Comparison of ENCODE assay signal across 25 cellular contexts in the genomic region with DNA sequence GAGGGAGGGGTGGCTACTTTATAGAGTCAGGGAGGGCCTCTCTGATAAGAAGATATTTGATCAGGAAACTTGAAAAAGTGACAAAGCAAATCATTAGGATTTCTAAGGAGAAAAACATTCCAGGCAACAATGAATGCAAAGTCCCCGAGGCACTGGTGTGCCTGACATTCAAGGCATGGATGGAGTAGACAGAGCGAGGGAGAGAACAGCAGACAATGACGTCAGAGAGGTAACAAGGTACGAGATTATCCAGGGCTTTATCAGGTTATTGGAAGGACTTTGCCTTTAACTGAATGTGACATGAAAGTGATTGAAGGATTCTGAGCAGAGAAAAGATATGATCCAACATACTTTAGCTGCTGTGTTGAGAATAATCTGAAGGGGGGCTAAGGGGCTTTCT.
A peak's percentile ranks its signal among the peaks of the same experiment; 100 is the strongest.
DNase-seq lines count a peak whose midpoint lies in the region; ATAC-seq, FAIRE-seq and TF ChIP-seq lines count a peak whose summit lies in the region.
"Had no signal": no experiment of that assay in that cellular context is flagged by ENCODE, and none has a peak within 500 bp of the region (broad histone marks: within the 10 kb centered on the region; RNA-seq: fewer than 3 reads in every experiment).

No MANE protein-coding gene starts in this region.

- POLR2A ChIA-PET in HepG2 (lab: Yijun Ruan, JAX), result no interaction called here
- POLR2A ChIA-PET in K562 (lab: Yijun Ruan, JAX), result no interaction called here
- POLR2A ChIA-PET in CD8-positive, alpha-beta memory T cell (lab: Charles Lee), result no interaction called here

- H3K36me3 ChIP-seq in HepG2 (replicated peaks in 1 of 2; ENCODE audit: control insufficient read depth in 1 of 2, insufficient read depth in 2 of 2, low read length in 2 of 2) (no peaks in the 10 kb centered on the region), right lobe of liver (peaks cover 0 to 42% (median 17%) of the 10 kb centered on the region in 4 donors), K562 (ENCODE audit: control insufficient read depth, insufficient read depth, low read length) (no peaks in the 10 kb centered on the region), trophoblast cell (ENCODE audit: control insufficient read depth in 1 of 2, insufficient read depth in 2 of 2, low read length in 2 of 2) (no peaks in the 10 kb centered on the region)
- peaks cover 12% of the 10 kb centered on the region for H3K36me3 ChIP-seq in CD8-positive, alpha-beta memory T cell (ENCODE audit: insufficient read depth, low read length)

- H2BK5ac ChIP-seq in trophoblast cell (ENCODE audit: low read depth, low read length, poor library complexity), result no peak overlapping the region

- H4K91ac ChIP-seq in trophoblast cell (ENCODE audit: low read depth, low read length), result no peak overlapping the region

- ATAC-seq in HepG2 (no peak), right lobe of liver (no peak), K562 (no peak)
- ATAC-seq: HCT116 had no signal

- no peak overlapping the region for H2BK120ac ChIP-seq in trophoblast cell (ENCODE audit: insufficient read depth, low read length, poor library complexity)

- in situ Hi-C loops in HepG2 (cut with HindIII; ENCODE audit: extremely low pct_ligation_motif_present, low pct_unique_long_range_greater_than_20kb), result no loop called here
- in situ Hi-C loops in K562 (cut with MboI), result no loop called here

- intact Hi-C loops in HepG2 (cut with micrococcal nuclease; ENCODE audit: unreplicated experiment) (no loop called here), right lobe of liver (cut with DNase I) (no loop called here), K562 (cut with micrococcal nuclease) (no loop called here)

- TF ChIP-seq RAD21 in HepG2 (CRISPR knock-in tag; IDR thresholded peaks at IDR 0.05) (no peak), K562 (CRISPR knock-in tag; conservative IDR thresholded peaks at IDR 0.05 in 1 of 2, IDR thresholded peaks at IDR 0.05 in 1 of 2) (no peak)

- no peak overlapping the region for H2BK12ac ChIP-seq in trophoblast cell (ENCODE audit: low read length)

- peaks cover 0 to 52% (median 23%) of the 10 kb centered on the region in 3 donors for H3K36me3 Mint-ChIP-seq in CD8-positive, alpha-beta memory T cell

- H3K27me3 ChIP-seq in HepG2 (ENCODE audit: control insufficient read depth in 1 of 2, insufficient read depth in 2 of 2, low read length in 2 of 2) (no peaks in the 10 kb centered on the region), right lobe of liver (no peaks in the 10 kb centered on the region), K562 (ENCODE audit: control insufficient read depth in 2 of 2, insufficient read depth in 2 of 2, low read length in 2 of 2) (peaks cover 0 to 6% of the 10 kb centered on the region in 2 experiments; a peak in 2 of 5 replicates), trophoblast cell (ENCODE audit: insufficient read depth, low read length) (no peaks in the 10 kb centered on the region)
- no peaks in the 10 kb centered on the region for H3K27me3 ChIP-seq in CD8-positive, alpha-beta memory T cell (ENCODE audit: insufficient read depth, low read length, poor library complexity, severe bottlenecking)
- H3K27me3 ChIP-seq: BLaER1 had no signal

- H3K27ac Mint-ChIP-seq in CD8-positive, alpha-beta memory T cell, result no peak overlapping the region
- H3K27ac Mint-ChIP-seq: CD14-positive monocyte; CD4-positive, alpha-beta memory T cell; HFFc6; IgD-negative memory B cell had no signal

- H3K79me1 ChIP-seq in trophoblast cell (ENCODE audit: low read length), result no peaks in the 10 kb centered on the region

- H3K27me3 Mint-ChIP-seq in CD8-positive, alpha-beta memory T cell, result no peaks in the 10 kb centered on the region
- H3K27me3 Mint-ChIP-seq: CD4-positive, alpha-beta memory T cell; IgD-negative memory B cell had no signal

- no peak overlapping the region for H3K18ac ChIP-seq in trophoblast cell (ENCODE audit: low read length)

- no peak overlapping the region for H3K4me3 ChIP-seq in HepG2 (replicated peaks in 1 of 3; ENCODE audit: insufficient read depth in 1 of 3, low read depth in 2 of 3, low read length in 3 of 3)
- H3K4me3 ChIP-seq in right lobe of liver, result no peak overlapping the region
- H3K4me3 ChIP-seq in K562, result no peak overlapping the region
- no peak overlapping the region for H3K4me3 ChIP-seq in trophoblast cell (ENCODE audit: low read depth, low read length)
- H3K4me3 ChIP-seq in CD8-positive, alpha-beta memory T cell (ENCODE audit: low read length), result no peak overlapping the region
- H3K4me3 ChIP-seq: BLaER1, GM23248 had no signal

- peaks cover 0 to 2% (median 0%) of the 10 kb centered on the region in 3 donors for H3K4me1 Mint-ChIP-seq in CD8-positive, alpha-beta memory T cell
- H3K4me1 Mint-ChIP-seq: CD14-positive monocyte; CD4-positive, alpha-beta memory T cell; IgD-negative memory B cell had no signal

- H3K9me3 Mint-ChIP-seq in CD8-positive, alpha-beta memory T cell, result no peaks in the 10 kb centered on the region
- H3K9me3 Mint-ChIP-seq: CD14-positive monocyte; CD4-positive, alpha-beta memory T cell; HFFc6; IgD-negative memory B cell had no signal

- H3K4me1 ChIP-seq in HepG2 (ENCODE audit: insufficient read depth, low read length), result no peaks in the 10 kb centered on the region
- H3K4me1 ChIP-seq in right lobe of liver, result no peaks in the 10 kb centered on the region
- H3K4me1 ChIP-seq in K562 (replicated peaks in 1 of 2; ENCODE audit: control insufficient read depth in 2 of 2, insufficient read depth in 2 of 2, low read length in 2 of 2), result no peaks in the 10 kb centered on the region
- peaks cover 7 to 13% of the 10 kb centered on the region in 2 experiments for H3K4me1 ChIP-seq in trophoblast cell (ENCODE audit: control insufficient read depth in 1 of 2, insufficient read depth in 2 of 2, low read length in 2 of 2)
- no peaks in the 10 kb centered on the region for H3K4me1 ChIP-seq in CD8-positive, alpha-beta memory T cell (ENCODE audit: insufficient read depth, low read length)
- H3K4me1 ChIP-seq: BLaER1 had no signal

- H3K9me3 ChIP-seq in HepG2 (ENCODE audit: low read length) (no peaks in the 10 kb centered on the region), right lobe of liver (no peaks in the 10 kb centered on the region), K562 (replicated peaks; ENCODE audit: control insufficient read depth, insufficient read depth, low read depth, low read length) (no peaks in the 10 kb centered on the region), trophoblast cell (ENCODE audit: insufficient read depth, low read depth, low read length) (no peaks in the 10 kb centered on the region)
- no peaks in the 10 kb centered on the region for H3K9me3 ChIP-seq in CD8-positive, alpha-beta memory T cell (ENCODE audit: low read length)
- H3K9me3 ChIP-seq: BLaER1 had no signal

- H2AFZ ChIP-seq in HepG2 (ENCODE audit: low read length), result no peak overlapping the region
- no peak overlapping the region for H2AFZ ChIP-seq in K562 (ENCODE audit: low read depth, low read length)
- H2AFZ ChIP-seq in trophoblast cell (ENCODE audit: insufficient read depth, low read length, poor library complexity), result no peak overlapping the region
- H2AFZ ChIP-seq: GM23248 had no signal

- 85% methylated on average over 4 of the region's 4 CpGs for WGBS in HepG2 (ENCODE audit: low lambda C conversion rate)
- 94% methylated on average over 3 of the region's 4 CpGs for WGBS in right lobe of liver (ENCODE audit: insufficient coverage, low coverage, low lambda C conversion rate, missing lambda C conversion rate)
- WGBS in K562 (ENCODE audit: insufficient coverage, low coverage, missing lambda C conversion rate), result 2% methylated on average over 4 of the region's 4 CpGs
- WGBS in trophoblast cell (ENCODE audit: extremely low coverage, insufficient coverage, insufficient read length), result no CpG with 5 or more reads among the region's 4 CpGs

- no peak for TF ChIP-seq POLR2A in HepG2 (IDR thresholded peaks at IDR 0.05; ENCODE audit: insufficient read depth in 1 of 2, low read depth in 2 of 2, low read length in 2 of 2)
- TF ChIP-seq POLR2A in right lobe of liver (IDR thresholded peaks at IDR 0.05), result no peak
- TF ChIP-seq POLR2A in K562 (conservative IDR thresholded peaks at IDR 0.05), result no peak

- BruUV-seq in HepG2 (replicated peaks; lab: Mats Ljungman, UMichigan) (no TSS peak), K562 (replicated peaks; lab: Mats Ljungman, UMichigan) (no TSS peak)

- H3K23ac ChIP-seq in trophoblast cell (ENCODE audit: low read length), result no peak overlapping the region

- H3K9me1 ChIP-seq in K562 (ENCODE audit: control insufficient read depth, insufficient read depth, low read length), result no peaks in the 10 kb centered on the region

- H4K20me1 ChIP-seq in HepG2 (ENCODE audit: insufficient read depth, low read length) (no peaks in the 10 kb centered on the region), K562 (replicated peaks; ENCODE audit: control insufficient read depth, insufficient read depth, low read length) (no peaks in the 10 kb centered on the region)
- H4K20me1 ChIP-seq: BLaER1 had no signal

- H3K4me3 Mint-ChIP-seq in CD8-positive, alpha-beta memory T cell, result no peak overlapping the region
- H3K4me3 Mint-ChIP-seq: CD14-positive monocyte; CD4-positive, alpha-beta memory T cell; HFFc6; IgD-negative memory B cell had no signal

- H3K79me2 ChIP-seq in HepG2 (ENCODE audit: insufficient read depth, low read length) (no peaks in the 10 kb centered on the region), K562 (ENCODE audit: control insufficient read depth, insufficient read depth, low read length) (no peaks in the 10 kb centered on the region), trophoblast cell (ENCODE audit: control insufficient read depth, insufficient read depth, low read length, poor library complexity) (no peaks in the 10 kb centered on the region)

- no peak for DNase-seq in HepG2 (ENCODE audit: low spot score)
- DNase-seq in right lobe of liver, result no peak
- no peak for DNase-seq in K562 (ENCODE audit: extremely low read depth in 1 of 4, low spot score in 3 of 4)
- peak; percentile 69 to 87 for DNase-seq in trophoblast cell
- no peak for DNase-seq in SHP77 (lab: John Stamatoyannopoulos, UW)
- no peak for DNase-seq in activated naive CD4-positive, alpha-beta T cell (lab: John Stamatoyannopoulos, UW)
- DNase-seq in CD8-positive, alpha-beta memory T cell, result no peak
- DNase-seq: 8988T; Calu3; CD4-positive, alpha-beta memory T cell; DMS 273 treated with DMSO at 0.1 percent for 48 hours; DMS53; DND-41; EL; GM23248; HFFc6 had no signal

- FAIRE-seq in HepG2 (lab: Jason Lieb, UNC) (no peak), K562 (lab: Jason Lieb, UNC) (no peak)
- FAIRE-seq: G401.6, GM12892, GM18507, H54, HTR-8/SVneo had no signal

- H4K12ac ChIP-seq in trophoblast cell (ENCODE audit: low read depth, low read length), result no peak overlapping the region

- H4K8ac ChIP-seq in trophoblast cell (ENCODE audit: low read depth, low read length), result no peak overlapping the region

- TF ChIP-seq CTCF in HepG2 (CRISPR knock-in tag; IDR thresholded peaks at IDR 0.05), result no peak
- TF ChIP-seq CTCF in right lobe of liver (IDR thresholded peaks at IDR 0.05), result no peak
- TF ChIP-seq CTCF in K562 (IDR thresholded peaks at IDR 0.05 in 2 of 3, conservative IDR thresholded peaks at IDR 0.05 in 1 of 3; ENCODE audit: insufficient read depth in 2 of 3, low read depth in 1 of 3, low read length in 3 of 3), result no peak

- H3K4me2 ChIP-seq in HepG2 (ENCODE audit: low read depth, low read length) (no peak overlapping the region), K562 (ENCODE audit: insufficient read depth, low read length) (no peak overlapping the region), trophoblast cell (ENCODE audit: low read length) (no peak overlapping the region)
- H3K4me2 ChIP-seq: BLaER1 had no signal

- no peak overlapping the region for H3K27ac ChIP-seq in HepG2 (ENCODE audit: extremely low read length, insufficient read depth, low read length)
- no peak overlapping the region for H3K27ac ChIP-seq in right lobe of liver
- no peak overlapping the region for H3K27ac ChIP-seq in K562 (ENCODE audit: extremely low read depth, low read depth, low read length)
- peak overlapping the region; percentile 16 for H3K27ac ChIP-seq in trophoblast cell (ENCODE audit: low read depth, low read length)
- H3K27ac ChIP-seq in CD8-positive, alpha-beta memory T cell (ENCODE audit: low read depth, low read length), result no peak overlapping the region
- H3K27ac ChIP-seq: BLaER1, GM23248 had no signal

- H2AK5ac ChIP-seq in trophoblast cell (ENCODE audit: low read length), result no peak overlapping the region

- TF ChIP-seq EP300 in HepG2 (IDR thresholded peaks at IDR 0.05; ENCODE audit: low read depth in 2 of 2, low read length in 2 of 2), result no peak
- TF ChIP-seq EP300 in HepG2 (CRISPR knock-in tag; IDR thresholded peaks at IDR 0.05; ENCODE audit: borderline replicate concordance), result no peak
- no peak for TF ChIP-seq EP300 in K562 (IDR thresholded peaks at IDR 0.05; ENCODE audit: low read length)

- H3K4ac ChIP-seq in trophoblast cell (ENCODE audit: low read depth, low read length), result no peak overlapping the region

- CTCF ChIA-PET in HepG2 (lab: Yijun Ruan, JAX; ENCODE audit: low intra/inter-chr PET ratio, low total read pairs), result no interaction called here
- CTCF ChIA-PET in K562 (lab: Yijun Ruan, JAX; ENCODE audit: low intra/inter-chr PET ratio), result no interaction called here
- CTCF ChIA-PET in CD8-positive, alpha-beta memory T cell (lab: Charles Lee), result no interaction called here

- no peak overlapping the region for H3K14ac ChIP-seq in trophoblast cell (ENCODE audit: low read length)

- H3K9ac ChIP-seq in HepG2 (ENCODE audit: insufficient read depth, low read depth, low read length) (no peak overlapping the region), K562 (ENCODE audit: insufficient read depth in 1 of 2, low read depth in 2 of 2, low read length in 2 of 2) (no peak overlapping the region), trophoblast cell (ENCODE audit: low read length) (no peak overlapping the region)
- H3K9ac ChIP-seq: BLaER1, GM23248 had no signal

Comparison
In these comparisons a context has a peak if more than half of its experiments do, and no peak if none do; other contexts are left out.
1. DNase-seq: peak in trophoblast cell (2 of 2); none in HepG2 (single experiment), right lobe of liver (0 of 3), K562 (0 of 4), SHP77 (0 of 2), activated naive CD4-positive, alpha-beta T cell (0 of 4) and CD8-positive, alpha-beta memory T cell (0 of 5).